ENCODE assay signal across 33 cellular contexts in the genomic region with DNA sequence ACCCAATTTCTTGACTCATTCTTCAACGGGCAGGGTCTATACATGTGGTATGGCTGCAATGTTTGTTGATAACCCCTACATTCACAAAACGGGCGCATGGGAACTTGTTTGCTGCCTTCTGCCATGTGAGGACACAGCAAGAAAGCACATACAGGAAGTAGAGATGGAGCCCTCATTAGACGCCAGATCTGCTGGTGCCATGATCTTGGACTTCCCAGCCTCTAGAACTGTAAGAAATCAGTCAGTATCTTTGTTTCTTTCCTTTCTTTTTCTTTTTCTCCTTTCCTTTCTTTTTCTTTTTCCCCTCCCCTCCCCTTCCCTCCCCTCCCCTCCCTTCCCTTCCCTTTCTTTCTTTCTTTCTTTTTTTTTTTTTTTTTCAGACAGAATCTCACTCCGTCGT.
"Had no signal": no experiment of that assay in that cellular context is flagged by ENCODE, and none has a peak within 500 bp of the region (broad histone marks: within the 10 kb centered on the region; RNA-seq: fewer than 3 reads in every experiment).

No MANE protein-coding gene starts in this region.

- H3K36me3 ChIP-seq: MG63 had no signal

- H3K4me3 ChIP-seq: MG63 had no signal

- H3K27me3 ChIP-seq: MG63 had no signal

- H3K9me3 ChIP-seq: MG63 had no signal

- DNase-seq: Karpas-422, Kasumi-1, MG63, MM.1S, MV-4-11, NCI-H1048, NCI-H1092, NCI-H1092 treated with DMSO at 0.1 percent for 48 hours, NCI-H1105, NCI-H1105 treated with DMSO at 0.1 percent for 48 hours, NCI-H1417 treated with DMSO at 0.1 percent for 48 hours, NCI-H1436, NCI-H1436 treated with DMSO at 0.1 percent for 48 hours, NCI-H146, NCI-H1694, NCI-H1694 treated with DMSO at 0.1 percent for 48 hours, NCI-H187 treated with DMSO at 0.1 percent for 48 hours, NCI-H1930, NCI-H2029, NCI-H2029 treated with DMSO at 0.1 percent for 48 hours, NCI-H2081, NCI-H2081 treated with DMSO at 0.1 percent for 48 hours, NCI-H2107, NCI-H2171, NCI-H2171 treated with DMSO at 0.1 percent for 48 hours, NCI-H2227 treated with DMSO at 0.1 percent for 48 hours, NCI-H226, NCI-H345, NCI-H446, NCI-H446 treated with DMSO at 0.1 percent for 48 hours, NCI-H510A, NCI-H510A treated with DMSO at 0.1 percent for 48 hours, NCI-H524 had no signal
